Comparison of ENCODE assay signal across 9 cellular contexts in genomic region chr12:116547955-116548471, GRCh38. TPM values are rescaled to one million over a fixed set of nuclear protein-coding genes. Genes with fewer than 3 reads are reported as not detected.
DNase-seq lines count a peak whose midpoint lies in the region; ATAC-seq and TF ChIP-seq lines count a peak whose summit lies in the region.
"Had no signal": no experiment of that assay in that cellular context is flagged by ENCODE, and none has a peak within 500 bp of the region (broad histone marks: within the 10 kb centered on the region; RNA-seq: fewer than 3 reads in every experiment).

No MANE protein-coding gene starts in this region.

- H3K4me2 ChIP-seq in BLaER1 treated with 17β-estradiol and CSF1 and Interleukin-3, amounts not matched to agents 10 nM and 100 nM, result peak overlapping the region; percentile 63 to 93 (median 78)
- H3K4me2 ChIP-seq in MM.1S (ENCODE audit: low read depth, low read length), result no peak overlapping the region

- no peaks in the 10 kb centered on the region for H3K36me3 ChIP-seq in BLaER1 treated with 17β-estradiol and CSF1 and Interleukin-3, amounts not matched to agents 10 nM and 100 nM
- no peaks in the 10 kb centered on the region for H3K36me3 ChIP-seq in MM.1S (replicated peaks; ENCODE audit: insufficient read depth, low read length)

- no peak for TF ChIP-seq CTCF in MM.1S (IDR thresholded peaks at IDR 0.05; ENCODE audit: low read length)
- TF ChIP-seq CTCF in lower leg skin (IDR thresholded peaks at IDR 0.05), result no peak

- peak overlapping the region in 10 of 11 experiments; percentile 4 to 66 (median 50); a peak in 16 of 22 replicates for H3K9ac ChIP-seq in BLaER1 treated with 17β-estradiol and CSF1 and Interleukin-3, amounts not matched to agents 10 nM and 100 nM
- H3K9ac ChIP-seq in MM.1S (ENCODE audit: low read length), result no peak overlapping the region

- no peaks in the 10 kb centered on the region for H3F3A ChIP-seq in MM.1S (ENCODE audit: insufficient read depth, low read length)

- no peaks in the 10 kb centered on the region for H3K9me3 ChIP-seq in BLaER1 treated with 17β-estradiol and CSF1 and Interleukin-3, amounts not matched to agents 10 nM and 100 nM (replicated peaks in 1 of 11)
- no peaks in the 10 kb centered on the region for H3K9me3 ChIP-seq in MM.1S (replicated peaks; ENCODE audit: insufficient read depth, low read length)

- ATAC-seq in GM21367 (IDR thresholded peaks at IDR 0.05; ENCODE audit: unreplicated experiment), result peak; percentile 83

- DNase-seq in HT1080 (ENCODE audit: low read depth), result peak; percentile 34
- DNase-seq in dermis blood vessel endothelial cell, result peak; percentile 33
- no peak for DNase-seq in MM.1S
- DNase-seq in lower leg skin (ENCODE audit: low spot score in 2 of 2), result no peak
- no peak for DNase-seq in NCI-H1092 treated with DMSO at 0.1 percent for 48 hours (lab: John Stamatoyannopoulos, UW)
- DNase-seq in NCI-H2196 treated with DMSO at 0.1 percent for 48 hours (lab: John Stamatoyannopoulos, UW; ENCODE audit: unreplicated experiment), result no peak
- DNase-seq: activated CD4-positive, alpha-beta T cell treated with anti-CD3 and anti-CD28 coated beads, Interleukin-2, amount 10 ng/mL, durations not matched to agents 24 days and 14 days had no signal

- no peak overlapping the region for H2AFZ ChIP-seq in MM.1S (ENCODE audit: low read length)

- WGBS in lower leg skin, 2 donors, result 54 to 60% methylated on average over 10 of the region's 10 CpGs

- no peak overlapping the region for H3K4me3 ChIP-seq in BLaER1 treated with 17β-estradiol and CSF1 and Interleukin-3, amounts not matched to agents 10 nM and 100 nM
- no peak overlapping the region for H3K4me3 ChIP-seq in MM.1S (ENCODE audit: low read length)
- no peak overlapping the region for H3K4me3 ChIP-seq in lower leg skin (ENCODE audit: low read depth, poor library complexity, severe bottlenecking)

- intact Hi-C loops in lower leg skin (cut with DNase I; ENCODE audit: low total_unique reads), result no loop called here

- peaks cover 59 to 87% (median 63%) of the 10 kb centered on the region in 10 experiments for H3K4me1 ChIP-seq in BLaER1 treated with 17β-estradiol and CSF1 and Interleukin-3, amounts not matched to agents 10 nM and 100 nM
- 0 out of 2 replicates have a peak, but pooled peaks cover 5% of the 10 kb centered on the region for H3K4me1 ChIP-seq in MM.1S (ENCODE audit: low read length)

- peak overlapping the region in 9 of 11 experiments; percentile 36 to 95 (median 92); a peak in 18 of 22 replicates for H3K27ac ChIP-seq in BLaER1 treated with 17β-estradiol and CSF1 and Interleukin-3, amounts not matched to agents 10 nM and 100 nM
- no peak overlapping the region for H3K27ac ChIP-seq in MM.1S (ENCODE audit: low read length)

- H3K9me2 ChIP-seq in MM.1S (replicated peaks; ENCODE audit: insufficient read depth, low read length), result no peaks in the 10 kb centered on the region

- no peaks in the 10 kb centered on the region for H3K79me2 ChIP-seq in MM.1S (ENCODE audit: low read length)

- H4K20me1 ChIP-seq in BLaER1 treated with 17β-estradiol and CSF1 and Interleukin-3, amounts not matched to agents 10 nM and 100 nM, result no peaks in the 10 kb centered on the region
- H4K20me1 ChIP-seq in MM.1S (ENCODE audit: insufficient read depth, low read length), result no peaks in the 10 kb centered on the region

- TF ChIP-seq POLR2A in lower leg skin (IDR thresholded peaks at IDR 0.05), result no peak

- no peaks in the 10 kb centered on the region for H3K27me3 ChIP-seq in BLaER1 treated with 17β-estradiol and CSF1 and Interleukin-3, amounts not matched to agents 10 nM and 100 nM
- no peaks in the 10 kb centered on the region for H3K27me3 ChIP-seq in MM.1S (replicated peaks; ENCODE audit: insufficient read depth, low read length)

RNA-seq across cellular contexts. Expression of gene MAP1LC3B2, which starts 11.2 kb away (rescaled TPM):
- total RNA-seq in HT1080 (2014; rRNA removed; shearing (Covaris generic)), result 0.53 TPM in 1 of 2 replicates, not detected in the other
- polyA plus RNA-seq in HT1080 (2015; cell fraction: cytosol; rRNA removed), result 0.66 and 0.76 TPM in 2 replicates
- polyA plus RNA-seq in HT1080 (2015; cell fraction: nucleus; rRNA removed), result 0.99 TPM in 1 of 2 replicates, not detected in the other
- total RNA-seq in dermis blood vessel endothelial cell (0.19 TPM in 1 of 2 replicates, not detected in the other), lower leg skin (1 to 10 TPM in 3 of 4 donors, not detected in 1; 2.1 to 2.5 (median 2.3) TPM)

Comparison
In these comparisons a context has a peak if more than half of its experiments do, and no peak if none do; other contexts are left out.
1. DNase-seq: peak in HT1080 (single experiment) and dermis blood vessel endothelial cell (single experiment); none in MM.1S (single experiment), lower leg skin (0 of 2), NCI-H1092 treated with DMSO at 0.1 percent for 48 hours (single experiment) and NCI-H2196 treated with DMSO at 0.1 percent for 48 hours (single experiment).